ENCODE assay signal across 33 cellular contexts in the genomic region with DNA sequence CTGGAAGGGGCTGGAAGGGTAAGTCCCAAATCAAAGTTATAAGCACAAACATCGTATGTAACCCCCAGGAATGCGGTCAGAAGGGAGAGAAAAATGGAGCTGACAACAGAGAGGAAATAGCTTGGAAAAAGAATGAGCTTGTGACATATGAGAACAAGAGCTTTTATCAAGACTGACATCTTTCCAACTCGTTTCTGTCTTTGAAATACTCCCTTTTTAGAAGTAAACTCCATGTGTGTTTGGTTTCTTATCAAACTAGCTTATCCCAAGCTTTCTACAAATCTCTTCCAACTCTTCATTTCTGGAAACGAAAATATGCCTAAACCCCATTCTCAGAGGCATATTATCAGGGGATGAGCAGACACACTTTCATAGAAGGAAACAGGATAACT.
"Had no signal": no experiment of that assay in that cellular context is flagged by ENCODE, and none has a peak within 500 bp of the region (broad histone marks: within the 10 kb centered on the region; RNA-seq: fewer than 3 reads in every experiment).

No MANE protein-coding gene starts in this region.

- DNase-seq: activated CD4-positive, alpha-beta memory T cell treated with anti-CD3 and anti-CD28 coated beads for 36 hours; activated CD4-positive, alpha-beta T cell treated with anti-CD3 and anti-CD28 coated beads for 36 hours; activated CD4-positive, alpha-beta T cell treated with anti-CD3 and anti-CD28 coated beads, Interleukin-2, amount 10 ng/mL, durations not matched to agents 24 days and 14 days; activated CD4-positive, CD25-positive, alpha-beta regulatory T cell; activated CD4-positive, CD25-positive, alpha-beta regulatory T cell treated with anti-CD3 and anti-CD28 coated beads, Interleukin-2, amount 50 U/mL, for 72 hours; activated CD8-positive, alpha-beta memory T cell treated with anti-CD3 and anti-CD28 coated beads, Interleukin-2, amount 10 ng/mL, durations not matched to agents 7 days and 5 days; activated CD8-positive, alpha-beta memory T cell treated with anti-CD3 and anti-CD28 coated beads, Interleukin-2, amount 50 U/mL, for 4 hours; activated CD8-positive, alpha-beta T cell treated with anti-CD3 and anti-CD28 coated beads, Interleukin-2, amount 10 ng/mL, durations not matched to agents 7 days and 5 days; activated effector memory CD4-positive, alpha-beta T cell treated with anti-CD3 and anti-CD28 coated beads, Interleukin-2, amount 50 U/mL, for 16 hours; activated naive CD4-positive, alpha-beta T cell treated with anti-CD3 and anti-CD28 coated beads for 36 hours; activated naive CD8-positive, alpha-beta T cell treated with anti-CD3 and anti-CD28 coated beads for 36 hours; activated naive CD8-positive, alpha-beta T cell treated with anti-CD3 and anti-CD28 coated beads, Interleukin-2, amount 50 U/mL, for 24 hours; activated T-cell treated with anti-CD3 and anti-CD28 coated beads, Interleukin-2, amount 50 U/mL, for 1 hour; activated T-cell treated with anti-CD3 and anti-CD28 coated beads, Interleukin-2, amount 50 U/mL, for 48 hours; adrenal gland; amygdala; aorta; body of pancreas; central memory CD4-positive, alpha-beta T cell; cerebellar nuclear complex; colonic mucosa; effector CD8-positive, alpha-beta T cell; esophagus squamous epithelium; head of caudate nucleus; T-helper 2 cell had no signal

- H3K9me3 ChIP-seq: adrenal gland, body of pancreas, colonic mucosa, esophagus squamous epithelium had no signal

- FAIRE-seq: endometrium, endothelial cell of umbilical vein, frontal cortex had no signal

- H3K4me3 ChIP-seq: adrenal gland, body of pancreas, cardiac muscle cell, colonic mucosa, esophagus squamous epithelium had no signal

- H3K4me1 ChIP-seq: adrenal gland, body of pancreas, colonic mucosa, esophagus squamous epithelium had no signal

- H3K27ac Mint-ChIP-seq: activated CD4-positive, alpha-beta memory T cell treated with anti-CD3 and anti-CD28 coated beads for 36 hours; activated CD4-positive, alpha-beta T cell treated with anti-CD3 and anti-CD28 coated beads for 36 hours; activated CD4-positive, alpha-beta T cell treated with anti-CD3 and anti-CD28 coated beads, Interleukin-2, amount 10 ng/mL, durations not matched to agents 24 days and 14 days; activated CD8-positive, alpha-beta memory T cell treated with anti-CD3 and anti-CD28 coated beads, Interleukin-2, amount 10 ng/mL, durations not matched to agents 7 days and 5 days; activated CD8-positive, alpha-beta T cell treated with anti-CD3 and anti-CD28 coated beads, Interleukin-2, amount 10 ng/mL, durations not matched to agents 7 days and 5 days; activated naive CD4-positive, alpha-beta T cell treated with anti-CD3 and anti-CD28 coated beads for 36 hours; activated naive CD4-positive, alpha-beta T cell treated with anti-CD3 and anti-CD28 coated beads, Interleukin-2, amount 50 U/mL, for 24 hours; activated naive CD8-positive, alpha-beta T cell treated with anti-CD3 and anti-CD28 coated beads for 36 hours; activated naive CD8-positive, alpha-beta T cell treated with anti-CD3 and anti-CD28 coated beads, Interleukin-2, amount 50 U/mL, for 24 hours; activated T-helper 1 cell treated with anti-CD3 and anti-CD28 coated beads, Interleukin-12 subunit alpha, Interleukin-12 subunit beta, Interleukin-2, Interleukin-4 antibody, amounts not matched to agents 30 ng/mL and 10 ng/mL and 1 ng/mL, durations not matched to agents 14 hours and 24 hours and 36 hours; activated T-helper 2 cell treated with anti-CD3 and anti-CD28 coated beads, Interferon-gamma antibody, Interleukin-2, Interleukin-4, amounts not matched to agents 10 μg/mL and 5 μg/mL and 100 μg/mL, durations not matched to agents 14 hours and 24 hours and 36 hours had no signal

- H3K27ac ChIP-seq: adrenal gland, body of pancreas, cardiac muscle cell, colonic mucosa, epithelial cell of prostate, esophagus squamous epithelium had no signal

- ATAC-seq: activated CD4-positive, alpha-beta T cell treated with anti-CD3 and anti-CD28 coated beads for 36 hours; activated CD8-positive, alpha-beta memory T cell treated with anti-CD3 and anti-CD28 coated beads, Interleukin-2, amount 10 ng/mL, durations not matched to agents 7 days and 5 days; activated CD8-positive, alpha-beta T cell treated with anti-CD3 and anti-CD28 coated beads, Interleukin-2, amount 10 ng/mL, durations not matched to agents 7 days and 5 days; activated naive CD8-positive, alpha-beta T cell treated with anti-CD3 and anti-CD28 coated beads, Interleukin-2, amount 50 U/mL, for 24 hours; body of pancreas had no signal

- H3K4me3 Mint-ChIP-seq: activated CD4-positive, alpha-beta memory T cell treated with anti-CD3 and anti-CD28 coated beads for 36 hours; activated CD4-positive, alpha-beta T cell treated with anti-CD3 and anti-CD28 coated beads for 36 hours; activated CD4-positive, alpha-beta T cell treated with anti-CD3 and anti-CD28 coated beads, Interleukin-2, amount 10 ng/mL, durations not matched to agents 24 days and 14 days; activated CD8-positive, alpha-beta memory T cell treated with anti-CD3 and anti-CD28 coated beads, Interleukin-2, amount 10 ng/mL, durations not matched to agents 7 days and 5 days; activated CD8-positive, alpha-beta T cell treated with anti-CD3 and anti-CD28 coated beads, Interleukin-2, amount 10 ng/mL, durations not matched to agents 7 days and 5 days; activated naive CD4-positive, alpha-beta T cell treated with anti-CD3 and anti-CD28 coated beads for 36 hours; activated naive CD4-positive, alpha-beta T cell treated with anti-CD3 and anti-CD28 coated beads, Interleukin-2, amount 50 U/mL, for 24 hours; activated naive CD8-positive, alpha-beta T cell treated with anti-CD3 and anti-CD28 coated beads for 36 hours; activated naive CD8-positive, alpha-beta T cell treated with anti-CD3 and anti-CD28 coated beads, Interleukin-2, amount 50 U/mL, for 24 hours; activated T-helper 1 cell treated with anti-CD3 and anti-CD28 coated beads, Interleukin-12 subunit alpha, Interleukin-12 subunit beta, Interleukin-2, Interleukin-4 antibody, amounts not matched to agents 30 ng/mL and 10 ng/mL and 1 ng/mL, durations not matched to agents 14 hours and 24 hours and 36 hours had no signal

- H3K4me1 Mint-ChIP-seq: activated CD4-positive, alpha-beta T cell treated with anti-CD3 and anti-CD28 coated beads for 36 hours; activated CD4-positive, alpha-beta T cell treated with anti-CD3 and anti-CD28 coated beads, Interleukin-2, amount 10 ng/mL, durations not matched to agents 24 days and 14 days; activated CD8-positive, alpha-beta memory T cell treated with anti-CD3 and anti-CD28 coated beads, Interleukin-2, amount 10 ng/mL, durations not matched to agents 7 days and 5 days; activated naive CD4-positive, alpha-beta T cell treated with anti-CD3 and anti-CD28 coated beads, Interleukin-2, amount 50 U/mL, for 24 hours; activated naive CD8-positive, alpha-beta T cell treated with anti-CD3 and anti-CD28 coated beads for 36 hours; activated naive CD8-positive, alpha-beta T cell treated with anti-CD3 and anti-CD28 coated beads, Interleukin-2, amount 50 U/mL, for 24 hours had no signal

- H3K9me3 Mint-ChIP-seq: activated CD4-positive, alpha-beta memory T cell treated with anti-CD3 and anti-CD28 coated beads for 36 hours; activated CD4-positive, alpha-beta T cell treated with anti-CD3 and anti-CD28 coated beads, Interleukin-2, amount 10 ng/mL, durations not matched to agents 24 days and 14 days; activated naive CD4-positive, alpha-beta T cell treated with anti-CD3 and anti-CD28 coated beads for 36 hours; activated naive CD4-positive, alpha-beta T cell treated with anti-CD3 and anti-CD28 coated beads, Interleukin-2, amount 50 U/mL, for 24 hours; activated naive CD8-positive, alpha-beta T cell treated with anti-CD3 and anti-CD28 coated beads, Interleukin-2, amount 50 U/mL, for 24 hours; activated T-helper 1 cell treated with anti-CD3 and anti-CD28 coated beads, Interleukin-12 subunit alpha, Interleukin-12 subunit beta, Interleukin-2, Interleukin-4 antibody, amounts not matched to agents 30 ng/mL and 10 ng/mL and 1 ng/mL, durations not matched to agents 14 hours and 24 hours and 36 hours; activated T-helper 2 cell treated with anti-CD3 and anti-CD28 coated beads, Interferon-gamma antibody, Interleukin-2, Interleukin-4, amounts not matched to agents 10 μg/mL and 5 μg/mL and 100 μg/mL, durations not matched to agents 14 hours and 24 hours and 36 hours had no signal

- H3K27me3 ChIP-seq: adrenal gland, body of pancreas, cardiac muscle cell, colonic mucosa, esophagus squamous epithelium had no signal

- H3K27me3 Mint-ChIP-seq: activated CD4-positive, alpha-beta memory T cell treated with anti-CD3 and anti-CD28 coated beads for 36 hours; activated CD4-positive, alpha-beta T cell treated with anti-CD3 and anti-CD28 coated beads, Interleukin-2, amount 10 ng/mL, durations not matched to agents 24 days and 14 days; activated CD8-positive, alpha-beta memory T cell treated with anti-CD3 and anti-CD28 coated beads, Interleukin-2, amount 10 ng/mL, durations not matched to agents 7 days and 5 days; activated naive CD4-positive, alpha-beta T cell treated with anti-CD3 and anti-CD28 coated beads, Interleukin-2, amount 50 U/mL, for 24 hours; activated naive CD8-positive, alpha-beta T cell treated with anti-CD3 and anti-CD28 coated beads for 36 hours; activated naive CD8-positive, alpha-beta T cell treated with anti-CD3 and anti-CD28 coated beads, Interleukin-2, amount 50 U/mL, for 24 hours had no signal

- H3K36me3 Mint-ChIP-seq: activated CD4-positive, alpha-beta memory T cell treated with anti-CD3 and anti-CD28 coated beads for 36 hours; activated CD8-positive, alpha-beta memory T cell treated with anti-CD3 and anti-CD28 coated beads, Interleukin-2, amount 10 ng/mL, durations not matched to agents 7 days and 5 days; activated naive CD4-positive, alpha-beta T cell treated with anti-CD3 and anti-CD28 coated beads, Interleukin-2, amount 50 U/mL, for 24 hours; activated naive CD8-positive, alpha-beta T cell treated with anti-CD3 and anti-CD28 coated beads for 36 hours had no signal

- H3K36me3 ChIP-seq: adrenal gland, cardiac muscle cell, colonic mucosa, esophagus squamous epithelium had no signal
